8 cellular contexts compared by ENCODE assay signal in the genomic region with DNA sequence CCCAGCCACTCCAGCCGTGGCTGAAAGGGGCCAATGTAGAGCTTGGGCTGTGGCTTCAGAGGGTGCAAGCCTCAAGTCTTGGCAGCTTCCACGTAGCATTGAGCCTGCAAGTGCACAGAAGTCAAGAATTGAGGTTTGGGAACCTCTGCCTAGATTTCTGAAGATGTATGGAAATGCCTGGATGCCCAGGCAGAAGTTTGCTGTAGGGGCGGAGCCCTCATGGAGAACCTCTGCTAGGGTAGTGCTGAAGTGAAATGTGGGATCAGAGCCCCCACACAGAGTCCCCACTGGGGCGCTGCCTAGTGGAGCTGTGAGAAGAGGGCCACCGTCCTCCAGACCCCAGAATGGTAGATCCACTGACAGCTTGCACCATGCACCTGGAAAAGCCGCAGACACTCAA. TPM values are rescaled to one million over a fixed set of nuclear protein-coding genes. Genes with fewer than 3 reads are reported as not detected.
"Had no signal": no experiment of that assay in that cellular context is flagged by ENCODE, and none has a peak within 500 bp of the region (broad histone marks: within the 10 kb centered on the region; RNA-seq: fewer than 3 reads in every experiment).

No MANE protein-coding gene starts in this region.

RNA-seq across cellular contexts. Expression of gene KLB, which starts 35.5 kb away (rescaled TPM):
- total RNA-seq: kidney; left ventricle myocardium inferior; mesothelial cell of epicardium; mucosa of gallbladder; myocyte; naive thymus-derived CD4-positive, alpha-beta T cell had no signal
- polyA plus RNA-seq: keratinocyte, mammary epithelial cell had no signal
